In genomic region chr4:186700746-186701145, GRCh38 we compare ENCODE assay signal across 9 cellular contexts. TPM values are rescaled to one million over a fixed set of nuclear protein-coding genes. Genes with fewer than 3 reads are reported as not detected.
DNase-seq lines count a peak whose midpoint lies in the region; ATAC-seq and TF ChIP-seq lines count a peak whose summit lies in the region.
"Had no signal": no experiment of that assay in that cellular context is flagged by ENCODE, and none has a peak within 500 bp of the region (broad histone marks: within the 10 kb centered on the region; RNA-seq: fewer than 3 reads in every experiment).

No MANE protein-coding gene starts in this region.

- TF ChIP-seq CTCF in IMR-90 (conservative IDR thresholded peaks at IDR 0.05; ENCODE audit: low read depth, low read length) (no peak), dorsolateral prefrontal cortex (IDR thresholded peaks at IDR 0.05 in 54 of 56, conservative IDR thresholded peaks at IDR 0.05 in 2 of 56; ENCODE audit: low read depth in 1 of 56, partially characterized antibody in 56 of 56) (no peak), lower lobe of right lung (IDR thresholded peaks at IDR 0.05) (no peak)

- TF ChIP-seq POLR2A in IMR-90 (IDR thresholded peaks at IDR 0.05; ENCODE audit: low read depth, low read length): no peak

- peaks cover 51% of the 10 kb centered on the region for H3K36me3 ChIP-seq in IMR-90 (ENCODE audit: control insufficient read depth, insufficient read depth, low read length)
- no peaks in the 10 kb centered on the region for H3K36me3 ChIP-seq in lower lobe of right lung

- BruUV-seq in IMR-90 (replicated peaks; lab: Mats Ljungman, UMichigan): no TSS peak

- H3K18ac ChIP-seq in IMR-90 (ENCODE audit: low read depth, low read length): no peak overlapping the region

- H3K27ac Mint-ChIP-seq in stimulated activated effector memory CD8-positive, alpha-beta T cell treated with anti-CD3 and anti-CD28 coated beads, Interleukin-12 subunit alpha, Interleukin-12 subunit beta, amount 100 ng/mL, for 72 hours: no peak overlapping the region
- H3K27ac Mint-ChIP-seq: activated CD4-positive, alpha-beta T cell treated with anti-CD3 and anti-CD28 coated beads, Interleukin-2, amount 10 ng/mL, durations not matched to agents 7 days and 5 days had no signal

- H3K23ac ChIP-seq in IMR-90 (ENCODE audit: low read depth, low read length): peak overlapping the region; percentile 57

- no peak overlapping the region for H2BK15ac ChIP-seq in IMR-90 (ENCODE audit: low read depth, low read length)

- no peak overlapping the region for H3K9ac ChIP-seq in IMR-90 (ENCODE audit: low read depth, low read length)

- no peaks in the 10 kb centered on the region for H3K4me1 Mint-ChIP-seq in stimulated activated effector memory CD8-positive, alpha-beta T cell treated with anti-CD3 and anti-CD28 coated beads, Interleukin-12 subunit alpha, Interleukin-12 subunit beta, amount 100 ng/mL, for 72 hours
- H3K4me1 Mint-ChIP-seq: activated CD4-positive, alpha-beta T cell treated with anti-CD3 and anti-CD28 coated beads, Interleukin-2, amount 10 ng/mL, durations not matched to agents 7 days and 5 days had no signal

- H3K4me2 ChIP-seq in IMR-90 (ENCODE audit: low read depth, low read length): no peak overlapping the region

- no peak for ATAC-seq in IMR-90 (ENCODE audit: low read depth)
- ATAC-seq in lower lobe of right lung: peak; percentile 33 to 57
- ATAC-seq in stimulated activated effector memory CD8-positive, alpha-beta T cell treated with anti-CD3 and anti-CD28 coated beads, Interleukin-12 subunit alpha, Interleukin-12 subunit beta, amount 100 ng/mL, for 72 hours: no peak
- no peak for ATAC-seq in esophagus mucosa

- peaks cover 95% of the 10 kb centered on the region for H4K20me1 ChIP-seq in IMR-90 (ENCODE audit: insufficient read depth, low read length)

- peak overlapping the region; percentile 40 for H2AFZ ChIP-seq in IMR-90 (replicated peaks; ENCODE audit: low read length, poor library complexity)

- H2BK20ac ChIP-seq in IMR-90 (ENCODE audit: low read depth, low read length): no peak overlapping the region

- no peak overlapping the region for H3K4me3 Mint-ChIP-seq in stimulated activated effector memory CD8-positive, alpha-beta T cell treated with anti-CD3 and anti-CD28 coated beads, Interleukin-12 subunit alpha, Interleukin-12 subunit beta, amount 100 ng/mL, for 72 hours
- H3K4me3 Mint-ChIP-seq: activated CD4-positive, alpha-beta T cell treated with anti-CD3 and anti-CD28 coated beads, Interleukin-2, amount 10 ng/mL, durations not matched to agents 7 days and 5 days had no signal

- H4K5ac ChIP-seq in IMR-90 (ENCODE audit: low read depth, low read length): no peak overlapping the region

- no peak overlapping the region for H3K4ac ChIP-seq in IMR-90 (ENCODE audit: low read depth, low read length)

- H3K9me1 ChIP-seq in IMR-90 (ENCODE audit: insufficient read depth, low read length): peaks cover 34% of the 10 kb centered on the region

- peak overlapping the region; percentile 49; the same call in 1 of the 2 replicates for H3K27ac ChIP-seq in IMR-90 (ENCODE audit: insufficient read depth, low read length)
- peak overlapping the region in 42 of 59 donors; percentile 2 to 83 (median 54) for H3K27ac ChIP-seq in dorsolateral prefrontal cortex
- H3K27ac ChIP-seq in lower lobe of right lung: peak overlapping the region; percentile 21

- 54% methylated on average over 7 of the region's 16 CpGs; no CpG with 5 or more reads in 1 of the 2 experiments for WGBS in IMR-90 (ENCODE audit: extremely low coverage in 2 of 2, insufficient read length in 1 of 2), 2 experiments

- no peak overlapping the region for H2AK9ac ChIP-seq in IMR-90 (replicated peaks; ENCODE audit: low read depth, low read length, poor library complexity)

- no peak overlapping the region for H3K56ac ChIP-seq in IMR-90 (ENCODE audit: extremely low read depth, insufficient read depth, low read length)

- H3K4me3 ChIP-seq in IMR-90 (ENCODE audit: insufficient read depth, low read depth, low read length): no peak overlapping the region
- peak overlapping the region in 43 of 59 donors; percentile 7 to 55 (median 29) for H3K4me3 ChIP-seq in dorsolateral prefrontal cortex
- H3K4me3 ChIP-seq in lower lobe of right lung: no peak overlapping the region

- DNase-seq in IMR-90: peak; percentile 76
- peak in 3 of 10 donors; percentile 44 to 48 (median 45) for DNase-seq in dorsolateral prefrontal cortex
- DNase-seq in lower lobe of right lung: no peak
- DNase-seq in stromal cell of bone marrow (ENCODE audit: low read depth): peak; percentile 80
- no peak for DNase-seq in NCI-H226
- no peak for DNase-seq in stimulated activated effector memory CD8-positive, alpha-beta T cell treated with anti-CD3 and anti-CD28 coated beads, Interleukin-12 subunit alpha, Interleukin-12 subunit beta, amount 100 ng/mL, for 72 hours (ENCODE audit: low spot score in 2 of 2)
- no peak for DNase-seq in T-helper 9 cell
- DNase-seq: activated CD4-positive, alpha-beta T cell treated with anti-CD3 and anti-CD28 coated beads, Interleukin-2, amount 10 ng/mL, durations not matched to agents 7 days and 5 days had no signal

- peaks cover 6% of the 10 kb centered on the region for H3K9me3 Mint-ChIP-seq in stimulated activated effector memory CD8-positive, alpha-beta T cell treated with anti-CD3 and anti-CD28 coated beads, Interleukin-12 subunit alpha, Interleukin-12 subunit beta, amount 100 ng/mL, for 72 hours

- H2BK120ac ChIP-seq in IMR-90 (ENCODE audit: low read depth, low read length): 0 out of 2 replicates have a peak overlapping the region, but pooled peaks have one; percentile 3

- no peak overlapping the region for H2BK5ac ChIP-seq in IMR-90 (ENCODE audit: low read depth, low read length, poor library complexity, severe bottlenecking)

- POLR2A ChIA-PET in IMR-90 (lab: Charles Lee; ENCODE audit: unreplicated experiment): no interaction called here

- CTCF ChIA-PET in IMR-90 (lab: Yijun Ruan, JAX): interaction anchor here (1.2 kb wide), 1 partner anchor 9 kb away, joined by 5 read pairs; no protein-coding TSS in a partner anchor

- H4K91ac ChIP-seq in IMR-90 (ENCODE audit: insufficient read depth, low read depth, low read length): no peak overlapping the region

- H3K9me3 ChIP-seq in IMR-90 (ENCODE audit: control insufficient read depth, insufficient read depth, low read length) (no peaks in the 10 kb centered on the region), lower lobe of right lung (no peaks in the 10 kb centered on the region)

- intact Hi-C loops in IMR-90 (cut with micrococcal nuclease): no loop called here
- intact Hi-C loops in dorsolateral prefrontal cortex (cut with DNase I): no loop called here
- intact Hi-C loops in lower lobe of right lung (cut with DNase I): no loop called here

- dilution Hi-C loops in IMR-90 (cut with HindIII; ENCODE audit: low sequenced_read_pairs, unreplicated experiment): no loop called here

- H3K27me3 ChIP-seq in IMR-90 (ENCODE audit: control insufficient read depth, insufficient read depth, low read length) (no peaks in the 10 kb centered on the region), dorsolateral prefrontal cortex (peaks cover 0 to 11% (median 0%) of the 10 kb centered on the region in 45 donors), lower lobe of right lung (ENCODE audit: low read depth) (no peaks in the 10 kb centered on the region)

- in situ Hi-C loops in IMR-90 (cut with MboI; ENCODE audit: low sequenced_read_pairs): no loop called here

- H3K36me3 Mint-ChIP-seq in stimulated activated effector memory CD8-positive, alpha-beta T cell treated with anti-CD3 and anti-CD28 coated beads, Interleukin-12 subunit alpha, Interleukin-12 subunit beta, amount 100 ng/mL, for 72 hours: no peaks in the 10 kb centered on the region

- peak overlapping the region; percentile 24; the same call in 1 of the 2 replicates for H2AK5ac ChIP-seq in IMR-90 (ENCODE audit: low read depth, low read length)

- TF ChIP-seq RAD21 in IMR-90 (IDR thresholded peaks at IDR 0.05; ENCODE audit: low read length): no peak

- no peak overlapping the region for H4K8ac ChIP-seq in IMR-90 (ENCODE audit: low read depth in 2 of 2, low read length in 2 of 2)

- H3K79me1 ChIP-seq in IMR-90 (ENCODE audit: low read depth in 1 of 2, low read length in 2 of 2): peaks cover 4 to 64% of the 10 kb centered on the region in 2 experiments; a peak in 2 of 4 replicates

- 0 out of 2 replicates have a peak overlapping the region, but pooled peaks have one; percentile 20 for H3K14ac ChIP-seq in IMR-90 (replicated peaks; ENCODE audit: low read depth, low read length)

- H3K4me1 ChIP-seq in IMR-90 (ENCODE audit: control insufficient read depth, insufficient read depth, low read length) (peaks cover 23% of the 10 kb centered on the region), lower lobe of right lung (peaks cover 20% of the 10 kb centered on the region)

TF ChIP-seq in IMR-90, 13 proteins besides CTCF, POLR2A, EP300 and RAD21:
- TF ChIP-seq BHLHE40 (IDR thresholded peaks at IDR 0.05; ENCODE audit: low read depth, low read length) (peak; percentile 53; the same call in 1 of the 2 replicates), CEBPB (IDR thresholded peaks at IDR 0.05; ENCODE audit: low read depth, low read length) (peak; percentile 54; the same call in 1 of the 2 replicates), SMC3 (IDR thresholded peaks at IDR 0.05; ENCODE audit: low read depth, low read length) (no peak), NFE2L2 (IDR thresholded peaks at IDR 0.05; ENCODE audit: low read depth, low read length) (peak; percentile 14; the same call in 1 of the 2 replicates), RCOR1 (IDR thresholded peaks at IDR 0.05; ENCODE audit: insufficient replicate concordance, low read length) (no peak), FOS (IDR thresholded peaks at IDR 0.05; ENCODE audit: low read depth, low read length) (peak; percentile 23; the same call in 1 of the 2 replicates), USF2 (IDR thresholded peaks at IDR 0.05; ENCODE audit: low read depth, low read length) (no peak)

RNA-seq across cellular contexts. Expression of gene FAT1, which starts 22.9 kb away (rescaled TPM):
- total RNA-seq in IMR-90 (2012; rRNA removed): 464 and 519 TPM in 2 replicates
- 156 and 171 TPM in 2 replicates for polyA plus RNA-seq in IMR-90 (2012; rRNA removed)
- polyA plus RNA-seq in IMR-90 (2012; cell fraction: cytosol; rRNA removed): 126 and 202 TPM in 2 replicates
- polyA plus RNA-seq in IMR-90 (2012; cell fraction: nucleus; rRNA removed; ENCODE audit: low replicate concordance): 206 and 325 TPM in 2 replicates
- total RNA-seq in dorsolateral prefrontal cortex: 100 to 1,000 TPM in 2 of 120 experiments, 10 to 100 TPM in 118; 41.2 to 181 (median 59.6) TPM
- total RNA-seq in lower lobe of right lung: 106 TPM
- 86.4 TPM for total RNA-seq in esophagus mucosa

Comparison
In these comparisons a context has a peak if more than half of its experiments do, and no peak if none do; other contexts are left out.
1. ATAC-seq: peak in lower lobe of right lung (2 of 2); none in IMR-90 (single experiment), stimulated activated effector memory CD8-positive, alpha-beta T cell treated with anti-CD3 and anti-CD28 coated beads, Interleukin-12 subunit alpha, Interleukin-12 subunit beta, amount 100 ng/mL, for 72 hours (single experiment) and esophagus mucosa (single experiment).
2. DNase-seq: peak in IMR-90 (single experiment) and stromal cell of bone marrow (single experiment); none in lower lobe of right lung (single experiment), NCI-H226 (single experiment), stimulated activated effector memory CD8-positive, alpha-beta T cell treated with anti-CD3 and anti-CD28 coated beads, Interleukin-12 subunit alpha, Interleukin-12 subunit beta, amount 100 ng/mL, for 72 hours (0 of 2) and T-helper 9 cell (single experiment).
3. H3K4me3 ChIP-seq: peak in dorsolateral prefrontal cortex (43 of 59); none in IMR-90 (single experiment) and lower lobe of right lung (single experiment).
4. Peak in every context shown above with its lines, with median percentiles within 50 percentile points of each other: H3K27ac ChIP-seq.